In the genomic region with DNA sequence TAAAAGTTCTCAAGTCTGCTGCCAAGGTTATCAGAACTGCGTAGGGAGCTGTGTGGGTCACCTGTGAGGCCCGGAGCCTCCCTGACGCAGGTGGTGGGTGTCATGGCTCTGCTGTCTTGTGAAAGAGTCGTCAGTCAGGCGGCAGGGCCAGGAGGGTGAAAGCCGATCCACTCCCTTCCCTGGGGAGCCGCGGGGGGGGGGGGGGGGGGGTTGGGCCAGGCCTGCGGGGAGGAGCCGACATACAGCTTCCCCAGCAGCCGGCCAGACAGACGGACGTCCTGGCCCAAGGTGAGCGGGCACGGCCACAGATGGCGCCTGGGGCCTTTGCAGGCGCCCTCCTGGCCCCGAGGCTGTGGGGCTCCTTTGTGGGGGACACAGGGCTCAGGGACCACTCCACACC, we compare ENCODE assay signal across 11 cellular contexts. TPM values are rescaled to one million over a fixed set of nuclear protein-coding genes. Genes with fewer than 3 reads are reported as not detected.
DNase-seq lines count a peak whose midpoint lies in the region; ATAC-seq and TF ChIP-seq lines count a peak whose summit lies in the region.
"Had no signal": no experiment of that assay in that cellular context is flagged by ENCODE, and none has a peak within 500 bp of the region (broad histone marks: within the 10 kb centered on the region; RNA-seq: fewer than 3 reads in every experiment).

No MANE protein-coding gene starts in this region.

- 29 to 40% (median 36%) methylated on average over 12 to 18 of the region's 18 CpGs for WGBS in stomach, 5 donors

- TF ChIP-seq CTCF in fibroblast of pulmonary artery (IDR thresholded peaks at IDR 0.05; ENCODE audit: low read length, missing control alignments) (no peak), stomach (IDR thresholded peaks at IDR 0.05) (no peak)

- DNase-seq in DMS 273 (lab: John Stamatoyannopoulos, UW; ENCODE audit: unreplicated experiment) (peak; percentile 66), DMS 273 treated with DMSO at 0.1 percent for 48 hours (lab: John Stamatoyannopoulos, UW) (no peak), NCI-H526 treated with DMSO at 0.1 percent for 48 hours (lab: John Stamatoyannopoulos, UW) (peak; percentile 4), fibroblast of pulmonary artery (ENCODE audit: low read depth) (peak; percentile 28), stomach (peak; percentile 57), NK-92 (lab: John Stamatoyannopoulos, UW; ENCODE audit: unreplicated experiment) (no peak), HuH-7 (ENCODE audit: low spot score) (no peak)
- DNase-seq: amygdala, left ventricle myocardium superior had no signal

- no peak overlapping the region for H3K4me3 ChIP-seq in fibroblast of pulmonary artery (replicated peaks; ENCODE audit: low read depth, low read length)
- H3K4me3 ChIP-seq in stomach, result no peak overlapping the region

- peaks cover 7 to 43% (median 29%) of the 10 kb centered on the region in 4 donors for H3K36me3 ChIP-seq in stomach

- peak overlapping the region in 2 of 5 donors; percentile 32 to 35 for H3K27ac ChIP-seq in stomach
- H3K27ac ChIP-seq: 22Rv1 had no signal

- H3K4me1 ChIP-seq in stomach, result peaks cover 4 to 63% (median 36%) of the 10 kb centered on the region in 4 donors

- no peaks in the 10 kb centered on the region for H3K27me3 ChIP-seq in stomach

- TF ChIP-seq EP300 in stomach (IDR thresholded peaks at IDR 0.05), result no peak

- ATAC-seq in SK-N-SH treated with all-trans-retinoic acid at 6 μM for 48 hours, result no peak
- ATAC-seq: left ventricle myocardium superior had no signal

- no peaks in the 10 kb centered on the region for H3K9me3 ChIP-seq in stomach

- TF ChIP-seq POLR2A in stomach (IDR thresholded peaks at IDR 0.05), result no peak

- intact Hi-C loops in stomach (cut with DNase I; ENCODE audit: low total_unique reads), result no loop called here

TF ChIP-seq in SK-N-SH treated with all-trans-retinoic acid at 6 μM for 48 hours, 23 proteins besides CTCF, POLR2A, EP300 and RAD21:
- no peak for TF ChIP-seq PATZ1 (CRISPR knock-in tag; IDR thresholded peaks at IDR 0.05; ENCODE audit: borderline replicate concordance)
- no peak for TF ChIP-seq ZNF565 (CRISPR knock-in tag; conservative IDR thresholded peaks at IDR 0.05; ENCODE audit: low read depth)
- no peak for TF ChIP-seq ZNF8 (CRISPR knock-in tag; IDR thresholded peaks at IDR 0.05)
- no peak for TF ChIP-seq ARNTL (CRISPR knock-in tag; IDR thresholded peaks at IDR 0.05; ENCODE audit: borderline replicate concordance, low read depth)
- no peak for TF ChIP-seq PPARA (CRISPR knock-in tag; IDR thresholded peaks at IDR 0.05; ENCODE audit: borderline replicate concordance)
- TF ChIP-seq ZFP3 (CRISPR knock-in tag; IDR thresholded peaks at IDR 0.05), result no peak
- TF ChIP-seq CSDC2 (CRISPR knock-in tag; IDR thresholded peaks at IDR 0.05), result no peak
- TF ChIP-seq GLIS3 (CRISPR knock-in tag; IDR thresholded peaks at IDR 0.05), result no peak
- TF ChIP-seq POU6F1 (CRISPR knock-in tag; IDR thresholded peaks at IDR 0.05; ENCODE audit: borderline replicate concordance, low read depth), result no peak
- TF ChIP-seq, protein P1, sequence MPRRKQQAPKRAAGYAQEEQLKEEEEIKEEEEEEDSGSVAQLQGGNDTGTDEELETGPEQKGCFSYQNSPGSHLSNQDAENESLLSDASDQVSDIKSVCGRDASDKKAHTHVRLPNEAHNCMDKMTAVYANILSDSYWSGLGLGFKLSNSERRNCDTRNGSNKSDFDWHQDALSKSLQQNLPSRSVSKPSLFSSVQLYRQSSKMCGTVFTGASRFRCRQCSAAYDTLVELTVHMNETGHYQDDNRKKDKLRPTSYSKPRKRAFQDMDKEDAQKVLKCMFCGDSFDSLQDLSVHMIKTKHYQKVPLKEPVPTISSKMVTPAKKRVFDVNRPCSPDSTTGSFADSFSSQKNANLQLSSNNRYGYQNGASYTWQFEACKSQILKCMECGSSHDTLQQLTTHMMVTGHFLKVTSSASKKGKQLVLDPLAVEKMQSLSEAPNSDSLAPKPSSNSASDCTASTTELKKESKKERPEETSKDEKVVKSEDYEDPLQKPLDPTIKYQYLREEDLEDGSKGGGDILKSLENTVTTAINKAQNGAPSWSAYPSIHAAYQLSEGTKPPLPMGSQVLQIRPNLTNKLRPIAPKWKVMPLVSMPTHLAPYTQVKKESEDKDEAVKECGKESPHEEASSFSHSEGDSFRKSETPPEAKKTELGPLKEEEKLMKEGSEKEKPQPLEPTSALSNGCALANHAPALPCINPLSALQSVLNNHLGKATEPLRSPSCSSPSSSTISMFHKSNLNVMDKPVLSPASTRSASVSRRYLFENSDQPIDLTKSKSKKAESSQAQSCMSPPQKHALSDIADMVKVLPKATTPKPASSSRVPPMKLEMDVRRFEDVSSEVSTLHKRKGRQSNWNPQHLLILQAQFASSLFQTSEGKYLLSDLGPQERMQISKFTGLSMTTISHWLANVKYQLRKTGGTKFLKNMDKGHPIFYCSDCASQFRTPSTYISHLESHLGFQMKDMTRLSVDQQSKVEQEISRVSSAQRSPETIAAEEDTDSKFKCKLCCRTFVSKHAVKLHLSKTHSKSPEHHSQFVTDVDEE (CRISPR knock-in tag; IDR thresholded peaks at IDR 0.05), result no peak
- TF ChIP-seq, protein P2, sequence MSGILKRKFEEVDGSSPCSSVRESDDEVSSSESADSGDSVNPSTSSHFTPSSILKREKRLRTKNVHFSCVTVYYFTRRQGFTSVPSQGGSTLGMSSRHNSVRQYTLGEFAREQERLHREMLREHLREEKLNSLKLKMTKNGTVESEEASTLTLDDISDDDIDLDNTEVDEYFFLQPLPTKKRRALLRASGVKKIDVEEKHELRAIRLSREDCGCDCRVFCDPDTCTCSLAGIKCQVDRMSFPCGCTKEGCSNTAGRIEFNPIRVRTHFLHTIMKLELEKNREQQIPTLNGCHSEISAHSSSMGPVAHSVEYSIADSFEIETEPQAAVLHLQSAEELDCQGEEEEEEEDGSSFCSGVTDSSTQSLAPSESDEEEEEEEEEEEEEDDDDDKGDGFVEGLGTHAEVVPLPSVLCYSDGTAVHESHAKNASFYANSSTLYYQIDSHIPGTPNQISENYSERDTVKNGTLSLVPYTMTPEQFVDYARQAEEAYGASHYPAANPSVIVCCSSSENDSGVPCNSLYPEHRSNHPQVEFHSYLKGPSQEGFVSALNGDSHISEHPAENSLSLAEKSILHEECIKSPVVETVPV (CRISPR knock-in tag; IDR thresholded peaks at IDR 0.05), result no peak
- no peak for TF ChIP-seq ZNF70 (CRISPR knock-in tag; IDR thresholded peaks at IDR 0.05)
- TF ChIP-seq TCF4 (CRISPR knock-in tag; IDR thresholded peaks at IDR 0.05; ENCODE audit: borderline replicate concordance), result no peak
- TF ChIP-seq RARB (CRISPR knock-in tag; IDR thresholded peaks at IDR 0.05), result no peak
- no peak for TF ChIP-seq CREB5 (CRISPR knock-in tag; IDR thresholded peaks at IDR 0.05; ENCODE audit: low read depth)
- no peak for TF ChIP-seq ZFP30 (CRISPR knock-in tag; IDR thresholded peaks at IDR 0.05)
- TF ChIP-seq ESRRG (CRISPR knock-in tag; IDR thresholded peaks at IDR 0.05), result no peak

RNA-seq across cellular contexts. Expression of gene SBNO2, which starts 12.4 kb away (rescaled TPM):
- total RNA-seq in stomach, result 10 to 100 TPM; 19.3 to 74.7 (median 63.5) TPM
- 10 to 100 TPM; 16.3 to 36.1 (median 23.6) TPM for polyA plus RNA-seq in stomach

RNA-seq across cellular contexts. Expression of gene STK11, which starts 43.9 kb away (rescaled TPM):
- total RNA-seq in stomach, result 100 to 1,000 TPM in 1 of 5 donors, 10 to 100 TPM in 4; 55.1 to 368 (median 82.3) TPM
- 10 to 100 TPM; 43.1 to 65.3 (median 48.8) TPM for polyA plus RNA-seq in stomach

RNA-seq across cellular contexts. Expression of gene GPX4, which starts 57.9 kb away (rescaled TPM):
- 100 to 1,000 TPM in 4 of 5 donors, 10 to 100 TPM in 1; 90.0 to 710 (median 158) TPM for total RNA-seq in stomach
- 100 to 1,000 TPM; 433 to 532 (median 509) TPM for polyA plus RNA-seq in stomach

Comparison
In these comparisons a context has a peak if more than half of its experiments do, and no peak if none do; other contexts are left out.
1. DNase-seq: peak in DMS 273 (single experiment), NCI-H526 treated with DMSO at 0.1 percent for 48 hours (single experiment), fibroblast of pulmonary artery (single experiment) and stomach (single experiment); none in DMS 273 treated with DMSO at 0.1 percent for 48 hours (single experiment), NK-92 (single experiment) and HuH-7 (single experiment).